ENCODE assay signal across 2 cellular contexts in genomic region chr12:104386461-104386860, GRCh38.
TF ChIP-seq lines count a peak whose summit lies in the region.

No MANE protein-coding gene starts in this region.

TF ChIP-seq in Ishikawa, 13 proteins besides CTCF, POLR2A, EP300 and RAD21 (continued from another document):
- no peak for TF ChIP-seq CEBPB (IDR thresholded peaks at IDR 0.05)

TF ChIP-seq in K562, 482 proteins besides CTCF, POLR2A, EP300 and RAD21 (continued from another document):
- TF ChIP-seq, protein P1, sequence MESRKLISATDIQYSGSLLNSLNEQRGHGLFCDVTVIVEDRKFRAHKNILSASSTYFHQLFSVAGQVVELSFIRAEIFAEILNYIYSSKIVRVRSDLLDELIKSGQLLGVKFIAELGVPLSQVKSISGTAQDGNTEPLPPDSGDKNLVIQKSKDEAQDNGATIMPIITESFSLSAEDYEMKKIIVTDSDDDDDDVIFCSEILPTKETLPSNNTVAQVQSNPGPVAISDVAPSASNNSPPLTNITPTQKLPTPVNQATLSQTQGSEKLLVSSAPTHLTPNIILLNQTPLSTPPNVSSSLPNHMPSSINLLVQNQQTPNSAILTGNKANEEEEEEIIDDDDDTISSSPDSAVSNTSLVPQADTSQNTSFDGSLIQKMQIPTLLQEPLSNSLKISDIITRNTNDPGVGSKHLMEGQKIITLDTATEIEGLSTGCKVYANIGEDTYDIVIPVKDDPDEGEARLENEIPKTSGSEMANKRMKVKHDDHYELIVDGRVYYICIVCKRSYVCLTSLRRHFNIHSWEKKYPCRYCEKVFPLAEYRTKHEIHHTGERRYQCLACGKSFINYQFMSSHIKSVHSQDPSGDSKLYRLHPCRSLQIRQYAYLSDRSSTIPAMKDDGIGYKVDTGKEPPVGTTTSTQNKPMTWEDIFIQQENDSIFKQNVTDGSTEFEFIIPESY (CRISPR knock-in tag; IDR thresholded peaks at IDR 0.05) = peak; percentile 64
- TF ChIP-seq, protein P2, sequence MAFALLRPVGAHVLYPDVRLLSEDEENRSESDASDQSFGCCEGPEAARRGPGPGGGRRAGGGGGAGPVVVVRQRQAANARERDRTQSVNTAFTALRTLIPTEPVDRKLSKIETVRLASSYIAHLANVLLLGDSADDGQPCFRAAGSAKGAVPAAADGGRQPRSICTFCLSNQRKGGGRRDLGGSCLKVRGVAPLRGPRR (CRISPR knock-in tag; IDR thresholded peaks at IDR 0.05) = no peak
- TF ChIP-seq STAG1 (CRISPR knock-in tag; IDR thresholded peaks at IDR 0.05; ENCODE audit: borderline replicate concordance) = no peak
- TF ChIP-seq RAD51 (IDR thresholded peaks at IDR 0.05; ENCODE audit: borderline replicate concordance, low read depth) = peak; percentile 60; the same call in 1 of the 2 replicates
- no peak for TF ChIP-seq ZSCAN29 (IDR thresholded peaks at IDR 0.05)
- TF ChIP-seq USF1 (CRISPR knock-in tag; IDR thresholded peaks at IDR 0.05) = peak; percentile 59
- no peak for TF ChIP-seq RREB1 (CRISPR knock-in tag; IDR thresholded peaks at IDR 0.05)
- TF ChIP-seq POLR2AphosphoS2 (IDR thresholded peaks at IDR 0.05; ENCODE audit: low read length) = no peak
- no peak for TF ChIP-seq NRF1 (conservative IDR thresholded peaks at IDR 0.05 in 1 of 2, IDR thresholded peaks at IDR 0.05 in 1 of 2)
- no peak for TF ChIP-seq RERE (CRISPR knock-in tag; IDR thresholded peaks at IDR 0.05; ENCODE audit: borderline replicate concordance)
- peak; percentile 53; the same call in 1 of the 2 replicates for TF ChIP-seq ZNF24 (IDR thresholded peaks at IDR 0.05)
- no peak for TF ChIP-seq PREB (CRISPR knock-in tag; IDR thresholded peaks at IDR 0.05)
- no peak for TF ChIP-seq KDM2B (CRISPR knock-in tag; IDR thresholded peaks at IDR 0.05)
- TF ChIP-seq ZNF77 (CRISPR knock-in tag; IDR thresholded peaks at IDR 0.05) = no peak
- TF ChIP-seq USF2 (CRISPR knock-in tag; IDR thresholded peaks at IDR 0.05) = peak; percentile 70
- no peak for TF ChIP-seq NR4A1 (CRISPR knock-in tag; IDR thresholded peaks at IDR 0.05)
- TF ChIP-seq NR4A1 (tag; IDR thresholded peaks at IDR 0.05) = no peak
- TF ChIP-seq NFYB (IDR thresholded peaks at IDR 0.05; ENCODE audit: extremely low read depth, insufficient read length) = peak; percentile 70
- TF ChIP-seq CAMTA2 (CRISPR knock-in tag; conservative IDR thresholded peaks at IDR 0.05) = no peak
- TF ChIP-seq SRSF9 (IDR thresholded peaks at IDR 0.05; ENCODE audit: borderline replicate concordance, low read depth, low read length) = no peak
- TF ChIP-seq, protein P3, sequence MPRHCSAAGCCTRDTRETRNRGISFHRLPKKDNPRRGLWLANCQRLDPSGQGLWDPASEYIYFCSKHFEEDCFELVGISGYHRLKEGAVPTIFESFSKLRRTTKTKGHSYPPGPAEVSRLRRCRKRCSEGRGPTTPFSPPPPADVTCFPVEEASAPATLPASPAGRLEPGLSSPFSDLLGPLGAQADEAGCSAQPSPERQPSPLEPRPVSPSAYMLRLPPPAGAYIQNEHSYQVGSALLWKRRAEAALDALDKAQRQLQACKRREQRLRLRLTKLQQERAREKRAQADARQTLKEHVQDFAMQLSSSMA (CRISPR knock-in tag; IDR thresholded peaks at IDR 0.05) = no peak
TF ChIP-seq in K562: peak in this region for 6.
